In the genomic region with DNA sequence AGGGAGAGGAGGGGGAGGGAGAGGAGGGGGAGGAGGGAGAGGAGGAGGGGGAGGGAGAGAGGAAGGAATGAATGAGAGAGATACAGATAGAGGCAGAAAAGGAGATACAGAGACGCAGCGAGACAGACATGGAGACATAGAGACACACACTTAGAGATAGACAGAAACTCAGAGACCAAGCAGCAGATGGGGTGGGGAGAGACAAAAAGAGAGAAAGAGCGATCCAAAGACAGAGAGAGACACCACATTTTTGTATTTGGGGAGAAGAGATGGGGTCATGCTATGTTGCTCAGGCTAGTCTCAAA, we compare ENCODE assay signal across 1 cellular context.
TF ChIP-seq lines count a peak whose summit lies in the region.

No MANE protein-coding gene starts in this region.

TF ChIP-seq in SK-N-SH, 30 proteins besides CTCF, POLR2A, EP300 and RAD21:
- TF ChIP-seq ZBTB33 (IDR thresholded peaks at IDR 0.05; ENCODE audit: borderline replicate concordance, low read depth), result no peak
- no peak for TF ChIP-seq SIN3A (IDR thresholded peaks at IDR 0.05; ENCODE audit: borderline replicate concordance, low read depth, low read length)
- no peak for TF ChIP-seq GATA2 (CRISPR knock-in tag; IDR thresholded peaks at IDR 0.05)
- TF ChIP-seq NRF1 (IDR thresholded peaks at IDR 0.05; ENCODE audit: low read depth, low read length), result no peak
- TF ChIP-seq, protein P1, sequence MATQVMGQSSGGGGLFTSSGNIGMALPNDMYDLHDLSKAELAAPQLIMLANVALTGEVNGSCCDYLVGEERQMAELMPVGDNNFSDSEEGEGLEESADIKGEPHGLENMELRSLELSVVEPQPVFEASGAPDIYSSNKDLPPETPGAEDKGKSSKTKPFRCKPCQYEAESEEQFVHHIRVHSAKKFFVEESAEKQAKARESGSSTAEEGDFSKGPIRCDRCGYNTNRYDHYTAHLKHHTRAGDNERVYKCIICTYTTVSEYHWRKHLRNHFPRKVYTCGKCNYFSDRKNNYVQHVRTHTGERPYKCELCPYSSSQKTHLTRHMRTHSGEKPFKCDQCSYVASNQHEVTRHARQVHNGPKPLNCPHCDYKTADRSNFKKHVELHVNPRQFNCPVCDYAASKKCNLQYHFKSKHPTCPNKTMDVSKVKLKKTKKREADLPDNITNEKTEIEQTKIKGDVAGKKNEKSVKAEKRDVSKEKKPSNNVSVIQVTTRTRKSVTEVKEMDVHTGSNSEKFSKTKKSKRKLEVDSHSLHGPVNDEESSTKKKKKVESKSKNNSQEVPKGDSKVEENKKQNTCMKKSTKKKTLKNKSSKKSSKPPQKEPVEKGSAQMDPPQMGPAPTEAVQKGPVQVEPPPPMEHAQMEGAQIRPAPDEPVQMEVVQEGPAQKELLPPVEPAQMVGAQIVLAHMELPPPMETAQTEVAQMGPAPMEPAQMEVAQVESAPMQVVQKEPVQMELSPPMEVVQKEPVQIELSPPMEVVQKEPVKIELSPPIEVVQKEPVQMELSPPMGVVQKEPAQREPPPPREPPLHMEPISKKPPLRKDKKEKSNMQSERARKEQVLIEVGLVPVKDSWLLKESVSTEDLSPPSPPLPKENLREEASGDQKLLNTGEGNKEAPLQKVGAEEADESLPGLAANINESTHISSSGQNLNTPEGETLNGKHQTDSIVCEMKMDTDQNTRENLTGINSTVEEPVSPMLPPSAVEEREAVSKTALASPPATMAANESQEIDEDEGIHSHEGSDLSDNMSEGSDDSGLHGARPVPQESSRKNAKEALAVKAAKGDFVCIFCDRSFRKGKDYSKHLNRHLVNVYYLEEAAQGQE (IDR thresholded peaks at IDR 0.05; ENCODE audit: low read depth, low read length), result no peak
TF ChIP-seq in SK-N-SH: peak in this region for 0.
